In the genomic region with DNA sequence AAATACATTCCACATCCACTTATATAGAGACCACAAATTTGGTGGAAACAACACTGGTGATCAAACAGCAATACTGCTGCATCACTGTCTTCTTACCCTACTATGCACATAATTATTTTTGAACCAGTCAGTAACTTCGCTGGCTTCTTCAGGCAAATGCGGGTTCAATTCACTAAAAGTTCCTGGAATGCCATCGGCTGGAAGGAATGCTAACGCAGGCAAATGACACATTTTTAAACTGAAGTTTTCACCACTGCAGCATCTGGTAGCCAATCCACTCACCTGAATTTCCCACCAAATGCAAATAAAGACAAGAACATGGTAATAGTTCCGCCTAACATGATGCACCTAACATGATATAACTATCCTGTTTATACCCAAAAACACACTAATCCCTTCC, we compare ENCODE assay signal across 35 cellular contexts.
"Had no signal": no experiment of that assay in that cellular context is flagged by ENCODE, and none has a peak within 500 bp of the region (broad histone marks: within the 10 kb centered on the region; RNA-seq: fewer than 3 reads in every experiment).

No MANE protein-coding gene starts in this region.

- H3K9me3 ChIP-seq: adrenal gland, body of pancreas, breast epithelium had no signal

- H3K4me1 ChIP-seq: breast epithelium had no signal

- ATAC-seq: activated CD4-positive, CD25-positive, alpha-beta regulatory T cell treated with anti-CD3 and anti-CD28 coated beads, Interleukin-2, amount 50 U/mL, for 24 hours; activated CD8-positive, alpha-beta T cell treated with anti-CD3 and anti-CD28 coated beads for 36 hours; activated naive CD4-positive, alpha-beta T cell treated with anti-CD3 and anti-CD28 coated beads, Interleukin-2, amount 50 U/mL, for 72 hours; activated T-cell treated with anti-CD3 and anti-CD28 coated beads, Interleukin-2, amount 50 U/mL, for 4 hours; activated T-cell treated with anti-CD3 and anti-CD28 coated beads, Interleukin-2, amount 50 U/mL, for 72 hours; activated T-helper 17 cell treated with anti-CD3 and anti-CD28 coated beads, Interleukin-2, amount 50 U/mL, for 72 hours; body of pancreas had no signal

- H3K36me3 ChIP-seq: adrenal gland, brain microvascular endothelial cell, breast epithelium had no signal

- H3K27ac ChIP-seq: adrenal gland, body of pancreas, brain microvascular endothelial cell, breast epithelium, VCaP had no signal

- H3K4me3 ChIP-seq: adrenal gland, body of pancreas, breast epithelium had no signal

- H3K27me3 ChIP-seq: adrenal gland, body of pancreas, brain microvascular endothelial cell, breast epithelium had no signal

- H3K27ac Mint-ChIP-seq: activated CD4-positive, alpha-beta memory T cell treated with anti-CD3 and anti-CD28 coated beads for 36 hours; activated CD4-positive, alpha-beta T cell treated with anti-CD3 and anti-CD28 coated beads, Interleukin-2, amount 10 ng/mL, durations not matched to agents 24 days and 14 days; activated CD8-positive, alpha-beta T cell treated with anti-CD3 and anti-CD28 coated beads for 36 hours; activated naive CD4-positive, alpha-beta T cell treated with anti-CD3 and anti-CD28 coated beads for 36 hours; activated naive CD4-positive, alpha-beta T cell treated with anti-CD3 and anti-CD28 coated beads, Interleukin-2, amount 50 U/mL, for 72 hours; activated naive CD8-positive, alpha-beta T cell treated with anti-CD3 and anti-CD28 coated beads for 36 hours; activated T-cell treated with anti-CD3 and anti-CD28 coated beads, Interleukin-2, amount 50 U/mL, for 72 hours; activated T-helper 1 cell treated with anti-CD3 and anti-CD28 coated beads, Interleukin-12 subunit alpha, Interleukin-12 subunit beta, Interleukin-2, Interleukin-4 antibody, amounts not matched to agents 30 ng/mL and 10 ng/mL and 1 ng/mL, durations not matched to agents 14 hours and 24 hours and 36 hours; activated T-helper 17 cell treated with anti-CD3 and anti-CD28 coated beads, Interleukin-2, amount 50 U/mL, for 72 hours; T-helper 1 cell treated with Interleukin-12 subunit alpha and Interleukin-12 subunit beta and Interleukin-4 antibody, amounts not matched to agents 30 μg/mL and 1 μg/mL, for 36 hours had no signal

- H3K4me3 Mint-ChIP-seq: activated CD4-positive, alpha-beta memory T cell treated with anti-CD3 and anti-CD28 coated beads for 36 hours; activated CD4-positive, alpha-beta T cell treated with anti-CD3 and anti-CD28 coated beads, Interleukin-2, amount 10 ng/mL, durations not matched to agents 24 days and 14 days; activated CD8-positive, alpha-beta T cell treated with anti-CD3 and anti-CD28 coated beads for 36 hours; activated naive CD4-positive, alpha-beta T cell treated with anti-CD3 and anti-CD28 coated beads for 36 hours; activated naive CD8-positive, alpha-beta T cell treated with anti-CD3 and anti-CD28 coated beads for 36 hours; activated T-cell treated with anti-CD3 and anti-CD28 coated beads, Interleukin-2, amount 50 U/mL, for 4 hours; activated T-cell treated with anti-CD3 and anti-CD28 coated beads, Interleukin-2, amount 50 U/mL, for 72 hours; activated T-helper 1 cell treated with anti-CD3 and anti-CD28 coated beads, Interleukin-12 subunit alpha, Interleukin-12 subunit beta, Interleukin-2, Interleukin-4 antibody, amounts not matched to agents 30 ng/mL and 10 ng/mL and 1 ng/mL, durations not matched to agents 14 hours and 24 hours and 36 hours; activated T-helper 17 cell treated with anti-CD3 and anti-CD28 coated beads, Interleukin-2, amount 50 U/mL, for 72 hours; T-helper 1 cell treated with Interleukin-12 subunit alpha and Interleukin-12 subunit beta and Interleukin-4 antibody, amounts not matched to agents 30 μg/mL and 1 μg/mL, for 36 hours had no signal

- H3K27me3 Mint-ChIP-seq: activated CD4-positive, alpha-beta memory T cell treated with anti-CD3 and anti-CD28 coated beads for 36 hours; activated CD4-positive, alpha-beta T cell treated with anti-CD3 and anti-CD28 coated beads, Interleukin-2, amount 10 ng/mL, durations not matched to agents 24 days and 14 days; activated CD8-positive, alpha-beta T cell treated with anti-CD3 and anti-CD28 coated beads for 36 hours; activated naive CD8-positive, alpha-beta T cell treated with anti-CD3 and anti-CD28 coated beads for 36 hours; activated T-helper 17 cell treated with anti-CD3 and anti-CD28 coated beads, Interleukin-2, amount 50 U/mL, for 72 hours had no signal

- H3K9me3 Mint-ChIP-seq: activated CD4-positive, alpha-beta memory T cell treated with anti-CD3 and anti-CD28 coated beads for 36 hours; activated CD4-positive, alpha-beta T cell treated with anti-CD3 and anti-CD28 coated beads, Interleukin-2, amount 10 ng/mL, durations not matched to agents 24 days and 14 days; activated CD8-positive, alpha-beta T cell treated with anti-CD3 and anti-CD28 coated beads for 36 hours; activated naive CD4-positive, alpha-beta T cell treated with anti-CD3 and anti-CD28 coated beads for 36 hours; activated naive CD4-positive, alpha-beta T cell treated with anti-CD3 and anti-CD28 coated beads, Interleukin-2, amount 50 U/mL, for 72 hours; activated naive CD8-positive, alpha-beta T cell treated with anti-CD3 and anti-CD28 coated beads for 36 hours; activated T-cell treated with anti-CD3 and anti-CD28 coated beads, Interleukin-2, amount 50 U/mL, for 4 hours; activated T-cell treated with anti-CD3 and anti-CD28 coated beads, Interleukin-2, amount 50 U/mL, for 72 hours; activated T-helper 1 cell treated with anti-CD3 and anti-CD28 coated beads, Interleukin-12 subunit alpha, Interleukin-12 subunit beta, Interleukin-2, Interleukin-4 antibody, amounts not matched to agents 30 ng/mL and 10 ng/mL and 1 ng/mL, durations not matched to agents 14 hours and 24 hours and 36 hours; activated T-helper 17 cell treated with anti-CD3 and anti-CD28 coated beads, Interleukin-2, amount 50 U/mL, for 72 hours; T-helper 1 cell treated with Interleukin-12 subunit alpha and Interleukin-12 subunit beta and Interleukin-4 antibody, amounts not matched to agents 30 μg/mL and 1 μg/mL, for 36 hours had no signal

- DNase-seq: activated CD4-positive, alpha-beta memory T cell treated with anti-CD3 and anti-CD28 coated beads for 36 hours; activated CD4-positive, alpha-beta T cell treated with anti-CD3 and anti-CD28 coated beads for 4 hours; activated CD4-positive, alpha-beta T cell treated with anti-CD3 and anti-CD28 coated beads, Interleukin-2, amount 10 ng/mL, durations not matched to agents 24 days and 14 days; activated CD4-positive, alpha-beta T cell treated with anti-CD3 and anti-CD28 coated beads, Interleukin-2, amount 50 U/mL, for 1 hour; activated CD4-positive, alpha-beta T cell treated with anti-CD3 and anti-CD28 coated beads, Interleukin-2, amount 50 U/mL, for 4 hours; activated CD4-positive, CD25-positive, alpha-beta regulatory T cell; activated CD8-positive, alpha-beta memory T cell treated with anti-CD3 and anti-CD28 coated beads, Interleukin-2, amount 50 U/mL, for 4 hours; activated CD8-positive, alpha-beta T cell treated with anti-CD3 and anti-CD28 coated beads for 36 hours; activated effector memory CD4-positive, alpha-beta T cell treated with anti-CD3 and anti-CD28 coated beads, Interleukin-2, amount 50 U/mL, for 16 hours; activated gamma-delta T cell treated with Interleukin-2 at 50 U/mL for 16 hours; activated naive CD4-positive, alpha-beta T cell; activated naive CD4-positive, alpha-beta T cell treated with anti-CD3 and anti-CD28 coated beads for 36 hours; activated naive CD4-positive, alpha-beta T cell treated with anti-CD3 and anti-CD28 coated beads, Interleukin-2, amount 50 U/mL, for 16 hours; activated naive CD8-positive, alpha-beta T cell treated with anti-CD3 and anti-CD28 coated beads for 36 hours; activated T-cell treated with anti-CD3 and anti-CD28 coated beads for 4 hours; activated T-cell treated with anti-CD3 and anti-CD28 coated beads, Interleukin-2, amount 50 U/mL, for 1 hour; activated T-cell treated with anti-CD3 and anti-CD28 coated beads, Interleukin-2, amount 50 U/mL, for 4 hours; activated T-cell treated with anti-CD3 and anti-CD28 coated beads, Interleukin-2, amount 50 U/mL, for 72 hours; adrenal gland; amniotic stem cell; aorta; body of pancreas; brain microvascular endothelial cell; central memory CD4-positive, alpha-beta T cell; T-helper 1 cell; T1000 had no signal

- FAIRE-seq: astrocyte, TTC549 had no signal
